26 cellular contexts compared by ENCODE assay signal in genomic region chr2:203669820-203670219, GRCh38. TPM values are rescaled to one million over a fixed set of nuclear protein-coding genes. Genes with fewer than 3 reads are reported as not detected.
DNase-seq lines count a peak whose midpoint lies in the region; ATAC-seq and TF ChIP-seq lines count a peak whose summit lies in the region.
"Had no signal": no experiment of that assay in that cellular context is flagged by ENCODE, and none has a peak within 500 bp of the region (broad histone marks: within the 10 kb centered on the region; RNA-seq: fewer than 3 reads in every experiment).

No MANE protein-coding gene starts in this region.

- H3K4me1 Mint-ChIP-seq in naive thymus-derived CD4-positive, alpha-beta T cell: peaks cover 6 to 25% (median 17%) of the 10 kb centered on the region in 7 donors
- H3K4me1 Mint-ChIP-seq: endodermal cell had no signal

- no peaks in the 10 kb centered on the region for H3K36me3 ChIP-seq in left lung
- no peaks in the 10 kb centered on the region for H3K36me3 ChIP-seq in naive thymus-derived CD4-positive, alpha-beta T cell (ENCODE audit: control insufficient read depth in 2 of 3, insufficient read depth in 3 of 3, low read length in 3 of 3)
- H3K36me3 ChIP-seq: HAP-1, heart right ventricle, spleen, stomach, upper lobe of left lung had no signal

- H3K36me3 Mint-ChIP-seq in naive thymus-derived CD4-positive, alpha-beta T cell: peaks cover 0 to 7% (median 0%) of the 10 kb centered on the region in 5 donors
- H3K36me3 Mint-ChIP-seq: immature natural killer cell had no signal

- H3K4me1 ChIP-seq in left lung: no peaks in the 10 kb centered on the region
- H3K4me1 ChIP-seq in naive thymus-derived CD4-positive, alpha-beta T cell (ENCODE audit: control insufficient read depth in 2 of 2, insufficient read depth in 2 of 2, low read length in 2 of 2): peaks cover 4 to 6% of the 10 kb centered on the region in 2 donors
- H3K4me1 ChIP-seq: stomach had no signal

- H3K4me3 ChIP-seq in left lung: no peak overlapping the region
- H3K4me3 ChIP-seq in naive thymus-derived CD4-positive, alpha-beta T cell (ENCODE audit: low read length): no peak overlapping the region
- H3K4me3 ChIP-seq: HAP-1, heart right ventricle, spleen, stomach, upper lobe of left lung had no signal

- DNase-seq in DMS53 (lab: John Stamatoyannopoulos, UW) (peak; percentile 25), DMS53 treated with DMSO at 0.1 percent for 48 hours (lab: John Stamatoyannopoulos, UW; ENCODE audit: unreplicated experiment) (no peak), HCEC 1CT (peak; percentile 48), amniotic epithelial cell (ENCODE audit: low read depth) (peak; percentile 90), left lung (no peak), cerebellum (ENCODE audit: low spot score) (no peak), NCI-H345 (lab: John Stamatoyannopoulos, UW) (no peak)
- no peak for DNase-seq in naive thymus-derived CD4-positive, alpha-beta T cell
- DNase-seq: activated CD4-positive, alpha-beta T cell treated with anti-CD3 and anti-CD28 coated beads for 48 hours; activated CD8-positive, alpha-beta memory T cell treated with anti-CD3 and anti-CD28 coated beads, Interleukin-2, amount 50 U/mL, for 48 hours; activated gamma-delta T cell treated with Interleukin-2 at 50 U/mL for 16 hours; COR-L47; endodermal cell; heart right ventricle; immature natural killer cell; Karpas-422; NCI-H1105; NCI-H524 treated with DMSO at 0.1 percent for 48 hours; spleen; stimulated activated CD4-positive, alpha-beta T cell treated with anti-CD3 and anti-CD28 coated beads, Interleukin-4, amount 100 ng/mL, for 24 hours; stomach; upper lobe of left lung had no signal

- POLR2A ChIA-PET in naive thymus-derived CD4-positive, alpha-beta T cell (lab: Charles Lee): no interaction called here

- no peaks in the 10 kb centered on the region for H3K27me3 ChIP-seq in left lung
- H3K27me3 ChIP-seq in naive thymus-derived CD4-positive, alpha-beta T cell (ENCODE audit: control insufficient read depth in 2 of 2, insufficient read depth in 2 of 2, low read length in 2 of 2): no peaks in the 10 kb centered on the region
- H3K27me3 ChIP-seq: heart right ventricle, stomach, upper lobe of left lung had no signal

- H3K27me3 Mint-ChIP-seq in naive thymus-derived CD4-positive, alpha-beta T cell: no peaks in the 10 kb centered on the region

- H3K9me3 ChIP-seq in left lung: no peaks in the 10 kb centered on the region
- no peaks in the 10 kb centered on the region for H3K9me3 ChIP-seq in naive thymus-derived CD4-positive, alpha-beta T cell (ENCODE audit: control insufficient read depth in 2 of 3, low read length in 3 of 3)
- H3K9me3 ChIP-seq: HAP-1, spleen, stomach, upper lobe of left lung had no signal

- H3K9me3 Mint-ChIP-seq in naive thymus-derived CD4-positive, alpha-beta T cell: peaks cover 0 to 8% (median 0%) of the 10 kb centered on the region in 11 donors

- TF ChIP-seq CTCF in left lung (IDR thresholded peaks at IDR 0.05): no peak

- H3K27ac Mint-ChIP-seq in naive thymus-derived CD4-positive, alpha-beta T cell: no peak overlapping the region
- H3K27ac Mint-ChIP-seq: B cell, endodermal cell, immature natural killer cell had no signal

- peak; percentile 73 for ATAC-seq in left lung
- ATAC-seq in naive thymus-derived CD4-positive, alpha-beta T cell: no peak
- ATAC-seq: heart right ventricle, Right ventricle myocardium inferior had no signal

- no peak overlapping the region for H3K4me3 Mint-ChIP-seq in naive thymus-derived CD4-positive, alpha-beta T cell
- H3K4me3 Mint-ChIP-seq: B cell, endodermal cell, immature natural killer cell had no signal

- H3K27ac ChIP-seq in left lung: no peak overlapping the region
- no peak overlapping the region for H3K27ac ChIP-seq in naive thymus-derived CD4-positive, alpha-beta T cell (ENCODE audit: low read depth, low read length)
- H3K27ac ChIP-seq: 22Rv1, heart right ventricle, spleen had no signal

- intact Hi-C loops in left lung (cut with DNase I): no loop called here
- intact Hi-C loops in naive thymus-derived CD4-positive, alpha-beta T cell (cut with micrococcal nuclease): no loop called here

- CTCF ChIA-PET in naive thymus-derived CD4-positive, alpha-beta T cell (lab: Charles Lee): interaction anchor here (0.7 kb wide), 1 partner anchor 39 kb away, joined by 3 read pairs; no protein-coding TSS in a partner anchor

RNA-seq across cellular contexts. Expression of gene CD28, which starts 36.6 kb away (rescaled TPM):
- total RNA-seq in left lung: 1 to 10 TPM; 1.3 to 2.4 TPM
- total RNA-seq in cerebellum: 1.00 TPM
- 100 to 1,000 TPM in 4 of 5 experiments, 10 to 100 TPM in 1; 66.7 to 224 (median 121) TPM for total RNA-seq in naive thymus-derived CD4-positive, alpha-beta T cell
- polyA plus RNA-seq in naive thymus-derived CD4-positive, alpha-beta T cell: 10 to 100 TPM; 52.2 to 67.5 TPM
- total RNA-seq: endodermal cell had no signal

Comparison
In these comparisons a context has a peak if more than half of its experiments do, and no peak if none do; other contexts are left out.
1. DNase-seq: peak in DMS53 (single experiment), HCEC 1CT (single experiment) and amniotic epithelial cell (single experiment); none in DMS53 treated with DMSO at 0.1 percent for 48 hours (single experiment), left lung (0 of 2), cerebellum (single experiment), NCI-H345 (single experiment) and naive thymus-derived CD4-positive, alpha-beta T cell (0 of 9).
2. RNA of gene CD28, which starts 36.6 kb away (total RNA-seq): 66.7 to 224 TPM in naive thymus-derived CD4-positive, alpha-beta T cell; 1.3 to 2.4 TPM in left lung and 1.00 TPM in cerebellum (single experiment); every median in the first group is over 10 times any median in the second.